Comparison of ENCODE assay signal across 5 cellular contexts in genomic region chr12:5637698-5638097, GRCh38.
TF ChIP-seq lines count a peak whose summit lies in the region.

No MANE protein-coding gene starts in this region.

TF ChIP-seq in SK-N-SH, 30 proteins besides CTCF, POLR2A, EP300 and RAD21:
- 0 out of 2 replicates have a peak, but pooled peaks have one; percentile 7 for TF ChIP-seq USF1 (IDR thresholded peaks at IDR 0.05; ENCODE audit: borderline replicate concordance, low read depth)
- TF ChIP-seq NFIC (IDR thresholded peaks at IDR 0.05; ENCODE audit: borderline replicate concordance): no peak

TF ChIP-seq in SK-N-SH treated with all-trans-retinoic acid at 6 μM for 48 hours, 23 proteins besides CTCF, POLR2A, EP300 and RAD21:
- TF ChIP-seq TCF4 (CRISPR knock-in tag; IDR thresholded peaks at IDR 0.05; ENCODE audit: borderline replicate concordance) (no peak), ZFP3 (CRISPR knock-in tag; IDR thresholded peaks at IDR 0.05) (no peak), OSR1 (CRISPR knock-in tag; IDR thresholded peaks at IDR 0.05) (no peak), ESRRG (CRISPR knock-in tag; IDR thresholded peaks at IDR 0.05) (no peak), CSRNP3 (CRISPR knock-in tag; IDR thresholded peaks at IDR 0.05) (no peak), ISL1 (CRISPR knock-in tag; IDR thresholded peaks at IDR 0.05) (no peak), ZC3H10 (CRISPR knock-in tag; IDR thresholded peaks at IDR 0.05) (no peak)

TF ChIP-seq in A549, 52 proteins besides CTCF, POLR2A, EP300 and RAD21:
- peak; percentile 38; the same call in 1 of the 2 replicates for TF ChIP-seq USF2 (IDR thresholded peaks at IDR 0.05)
- no peak for TF ChIP-seq REST (IDR thresholded peaks at IDR 0.05)

TF ChIP-seq in GM12878, 131 proteins besides CTCF, POLR2A, EP300 and RAD21:
- no peak for TF ChIP-seq FOS (IDR thresholded peaks at IDR 0.05; ENCODE audit: borderline replicate concordance, extremely low read depth, insufficient read length)
- TF ChIP-seq RAD51 (IDR thresholded peaks at IDR 0.05): peak; percentile 34; the same call in 1 of the 2 replicates

TF ChIP-seq in H1, 55 proteins besides CTCF, POLR2A, EP300 and RAD21:
- no peak for TF ChIP-seq KDM1A (IDR thresholded peaks at IDR 0.05; ENCODE audit: borderline replicate concordance, low read length)
- no peak for TF ChIP-seq SP1 (IDR thresholded peaks at IDR 0.05; ENCODE audit: low read depth, low read length)
- no peak for TF ChIP-seq HDAC6 (IDR thresholded peaks at IDR 0.05; ENCODE audit: low read depth, low read length)
- no peak for TF ChIP-seq CHD1 (IDR thresholded peaks at IDR 0.05; ENCODE audit: low read depth, low read length)
- TF ChIP-seq BCL11A (IDR thresholded peaks at IDR 0.05; ENCODE audit: low read depth in 2 of 2, low read length in 2 of 2): no peak
- no peak for TF ChIP-seq NANOG (IDR thresholded peaks at IDR 0.05; ENCODE audit: insufficient read depth, low read depth, low read length, poor library complexity, severe bottlenecking)
- TF ChIP-seq SIRT6 (IDR thresholded peaks at IDR 0.05; ENCODE audit: low read length): no peak
- TF ChIP-seq JUN (IDR thresholded peaks at IDR 0.05; ENCODE audit: low read depth, low read length): no peak
- no peak for TF ChIP-seq RXRA (IDR thresholded peaks at IDR 0.05; ENCODE audit: insufficient read depth, low read depth, low read length)
- TF ChIP-seq TAF1 (IDR thresholded peaks at IDR 0.05; ENCODE audit: low read depth, low read length): no peak
- no peak for TF ChIP-seq PHF8 (conservative IDR thresholded peaks at IDR 0.05; ENCODE audit: low read depth, low read length)
- TF ChIP-seq POU5F1 (IDR thresholded peaks at IDR 0.05; ENCODE audit: low read depth, low read length): no peak
- TF ChIP-seq TAF7 (optimal IDR thresholded peaks at IDR 0.05; ENCODE audit: borderline replicate concordance, low read depth, low read length): no peak
